1 cellular context compared by ENCODE assay signal in the genomic region with DNA sequence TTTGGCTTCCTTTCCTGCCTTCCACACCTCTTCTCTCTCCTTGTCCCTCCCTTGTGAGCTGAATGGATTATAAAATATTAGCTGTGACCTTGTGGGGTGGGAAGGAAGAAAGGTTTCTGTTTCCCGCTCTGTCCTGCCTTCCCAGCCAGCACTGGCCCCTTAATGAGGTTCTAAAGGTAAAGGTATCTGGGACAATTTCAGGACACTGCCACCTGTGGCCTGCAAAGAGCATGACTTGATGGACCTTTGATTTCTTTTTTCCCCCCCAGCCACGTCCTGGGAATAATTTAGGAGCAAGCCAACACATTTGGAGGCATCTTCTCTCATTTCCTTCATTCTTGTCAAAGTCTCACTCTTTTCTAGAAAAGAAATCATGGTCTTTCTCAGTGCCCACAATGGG.
TF ChIP-seq lines count a peak whose summit lies in the region.

No MANE protein-coding gene starts in this region.

TF ChIP-seq in liver, 16 proteins besides CTCF, POLR2A, EP300 and RAD21 (continued from another document):
- TF ChIP-seq ZBTB33 (IDR thresholded peaks at IDR 0.05) (no peak), JUND (IDR thresholded peaks at IDR 0.05) (no peak), NR2F2 (IDR thresholded peaks at IDR 0.05) (no peak), REST (IDR thresholded peaks at IDR 0.05) (no peak), FOXA2 (IDR thresholded peaks at IDR 0.05) (no peak), HNF4G (IDR thresholded peaks at IDR 0.05) (no peak)
- TF ChIP-seq, protein P1, sequence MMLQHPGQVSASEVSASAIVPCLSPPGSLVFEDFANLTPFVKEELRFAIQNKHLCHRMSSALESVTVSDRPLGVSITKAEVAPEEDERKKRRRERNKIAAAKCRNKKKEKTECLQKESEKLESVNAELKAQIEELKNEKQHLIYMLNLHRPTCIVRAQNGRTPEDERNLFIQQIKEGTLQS (IDR thresholded peaks at IDR 0.05): no peak
- TF ChIP-seq, protein P2, sequence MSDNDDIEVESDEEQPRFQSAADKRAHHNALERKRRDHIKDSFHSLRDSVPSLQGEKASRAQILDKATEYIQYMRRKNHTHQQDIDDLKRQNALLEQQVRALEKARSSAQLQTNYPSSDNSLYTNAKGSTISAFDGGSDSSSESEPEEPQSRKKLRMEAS (IDR thresholded peaks at IDR 0.05): no peak
